In genomic region chr13:30004204-30004603, GRCh38 we compare ENCODE assay signal across 22 cellular contexts.
A peak's percentile ranks its signal among the peaks of the same experiment; 100 is the strongest.
DNase-seq lines count a peak whose midpoint lies in the region; ATAC-seq and TF ChIP-seq lines count a peak whose summit lies in the region.
"Had no signal": no experiment of that assay in that cellular context is flagged by ENCODE, and none has a peak within 500 bp of the region (broad histone marks: within the 10 kb centered on the region; RNA-seq: fewer than 3 reads in every experiment).

No MANE protein-coding gene starts in this region.

- TF ChIP-seq CTCF in HL-60 (IDR thresholded peaks at IDR 0.05; ENCODE audit: insufficient read depth, low read length) (no peak), WTC11 (IDR thresholded peaks at IDR 0.05) (no peak)

- DNase-seq in T-helper 1 cell, result no peak
- peak; percentile 54 to 90 for DNase-seq in HL-60 (ENCODE audit: low read depth in 1 of 2, low spot score in 1 of 2)
- DNase-seq in SKM-1 treated with dmso at 0.1 percent for 144 hours (lab: John Stamatoyannopoulos, UW; ENCODE audit: unreplicated experiment), result peak; percentile 75
- DNase-seq in mesenchymal stem cell, result no peak
- no peak for DNase-seq in WTC11 (ENCODE audit: low spot score)
- DNase-seq in NCI-H510A (lab: John Stamatoyannopoulos, UW), result no peak
- DNase-seq: 8988T; anterior cingulate cortex; CD4-positive, alpha-beta T cell; DMS79 treated with DMSO at 0.1 percent for 48 hours; foreskin keratinocyte; MM.1S; NCI-H2107; NCI-H69; right cardiac atrium; stimulated activated naive CD8-positive, alpha-beta T cell treated with anti-CD3 and anti-CD28 coated beads, Interleukin-15, amount 100 ng/mL, for 72 hours; WERI-Rb-1 had no signal

- H3K4me1 Mint-ChIP-seq in T-helper 1 cell treated with Interleukin-12 subunit alpha and Interleukin-12 subunit beta and Interleukin-4 antibody, amounts not matched to agents 30 μg/mL and 1 μg/mL, for 36 hours (ENCODE audit: low read depth), result peaks cover 33% of the 10 kb centered on the region
- peaks cover 4% of the 10 kb centered on the region; the same call in 1 of the 2 replicates for H3K4me1 Mint-ChIP-seq in WTC11

- H2AFZ ChIP-seq in mesenchymal stem cell (ENCODE audit: low read depth, low read length), result peak overlapping the region; percentile 7

- H3K27ac ChIP-seq in HL-60 (replicated peaks) (peak overlapping the region; percentile 32), mesenchymal stem cell (ENCODE audit: low read length, poor library complexity, severe bottlenecking) (no peak overlapping the region)
- H3K27ac ChIP-seq: foreskin keratinocyte, WERI-Rb-1 had no signal

- H3K4me2 ChIP-seq in mesenchymal stem cell (ENCODE audit: low read length, poor library complexity, severe bottlenecking), result no peak overlapping the region

- H3K14ac ChIP-seq in mesenchymal stem cell (ENCODE audit: low read length in 2 of 2), result peak overlapping the region in 1 of 2 experiments; percentile 38

- no peaks in the 10 kb centered on the region for H3K36me3 ChIP-seq in mesenchymal stem cell (ENCODE audit: control insufficient read depth in 1 of 2, insufficient read depth in 2 of 2, low read depth in 1 of 2, low read length in 2 of 2)
- H3K36me3 ChIP-seq: WERI-Rb-1 had no signal

- no peak overlapping the region for H3K4ac ChIP-seq in mesenchymal stem cell (ENCODE audit: low read depth in 1 of 2, low read length in 2 of 2)

- H3K27ac Mint-ChIP-seq in T-helper 1 cell treated with Interleukin-12 subunit alpha and Interleukin-12 subunit beta and Interleukin-4 antibody, amounts not matched to agents 30 μg/mL and 1 μg/mL, for 36 hours, result peak overlapping the region; percentile 0
- H3K27ac Mint-ChIP-seq in WTC11, result no peak overlapping the region; the same call in 1 of the 2 replicates
- H3K27ac Mint-ChIP-seq: activated T-helper 2 cell treated with anti-CD3 and anti-CD28 coated beads, Interferon-gamma antibody, Interleukin-2, Interleukin-4, amounts not matched to agents 10 μg/mL and 5 μg/mL and 100 μg/mL, durations not matched to agents 14 hours and 24 hours and 36 hours; CD4-positive, alpha-beta T cell had no signal

- H2BK15ac ChIP-seq in mesenchymal stem cell (ENCODE audit: low read depth, poor library complexity, severe bottlenecking), result no peak overlapping the region

- CTCF ChIA-PET in WTC11 (lab: Charles Lee), result interaction anchor here (1.3 kb wide), 1 partner anchor 14 kb away, joined by 4 read pairs; no protein-coding TSS in a partner anchor

- no peaks in the 10 kb centered on the region for H3K36me3 Mint-ChIP-seq in T-helper 1 cell treated with Interleukin-12 subunit alpha and Interleukin-12 subunit beta and Interleukin-4 antibody, amounts not matched to agents 30 μg/mL and 1 μg/mL, for 36 hours (ENCODE audit: low read depth)
- no peaks in the 10 kb centered on the region for H3K36me3 Mint-ChIP-seq in WTC11

- peaks cover 15% of the 10 kb centered on the region for H3K27me3 Mint-ChIP-seq in T-helper 1 cell treated with Interleukin-12 subunit alpha and Interleukin-12 subunit beta and Interleukin-4 antibody, amounts not matched to agents 30 μg/mL and 1 μg/mL, for 36 hours (ENCODE audit: low read depth)
- H3K27me3 Mint-ChIP-seq in WTC11 (ENCODE audit: low read depth), result no peaks in the 10 kb centered on the region; the same call in 1 of the 2 replicates
- H3K27me3 Mint-ChIP-seq: CD4-positive, alpha-beta T cell; stimulated activated naive CD8-positive, alpha-beta T cell treated with anti-CD3 and anti-CD28 coated beads, Interleukin-15, amount 100 ng/mL, for 72 hours had no signal

- H3K79me1 ChIP-seq in mesenchymal stem cell (replicated peaks; ENCODE audit: low read length, poor library complexity, severe bottlenecking), result no peaks in the 10 kb centered on the region

- H4K8ac ChIP-seq in mesenchymal stem cell (ENCODE audit: low read length), result no peak overlapping the region

- no peak overlapping the region for H3K4me3 Mint-ChIP-seq in T-helper 1 cell treated with Interleukin-12 subunit alpha and Interleukin-12 subunit beta and Interleukin-4 antibody, amounts not matched to agents 30 μg/mL and 1 μg/mL, for 36 hours
- no peak overlapping the region for H3K4me3 Mint-ChIP-seq in WTC11
- H3K4me3 Mint-ChIP-seq: CD4-positive, alpha-beta T cell; stimulated activated naive CD8-positive, alpha-beta T cell treated with anti-CD3 and anti-CD28 coated beads, Interleukin-15, amount 100 ng/mL, for 72 hours had no signal

- no peak overlapping the region for H2BK120ac ChIP-seq in mesenchymal stem cell (ENCODE audit: low read depth, low read length)

- no peak overlapping the region for H3K4me3 ChIP-seq in HL-60 (replicated peaks; ENCODE audit: insufficient read depth, low read length)
- H3K4me3 ChIP-seq in mesenchymal stem cell (ENCODE audit: insufficient read depth in 1 of 2, low read depth in 1 of 2, low read length in 2 of 2), result no peak overlapping the region

- no peak overlapping the region for H2AK5ac ChIP-seq in mesenchymal stem cell (ENCODE audit: low read length, severe bottlenecking)

- H4K91ac ChIP-seq in mesenchymal stem cell (ENCODE audit: low read length), result no peak overlapping the region

- ATAC-seq in WTC11 (no peak), GM19397 (IDR thresholded peaks at IDR 0.05; ENCODE audit: unreplicated experiment) (no peak)
- ATAC-seq: foreskin keratinocyte; Panc1; right cardiac atrium; SK-N-SH treated with all-trans-retinoic acid at 6 μM for 48 hours; stimulated activated naive CD8-positive, alpha-beta T cell treated with anti-CD3 and anti-CD28 coated beads, Interleukin-15, amount 100 ng/mL, for 72 hours had no signal

- H3K4me1 ChIP-seq in mesenchymal stem cell (ENCODE audit: control insufficient read depth, insufficient read depth, low read depth, low read length), result no peaks in the 10 kb centered on the region

- H3K9me3 Mint-ChIP-seq in T-helper 1 cell treated with Interleukin-12 subunit alpha and Interleukin-12 subunit beta and Interleukin-4 antibody, amounts not matched to agents 30 μg/mL and 1 μg/mL, for 36 hours, result no peaks in the 10 kb centered on the region
- H3K9me3 Mint-ChIP-seq in WTC11, result no peaks in the 10 kb centered on the region
- H3K9me3 Mint-ChIP-seq: activated T-helper 2 cell treated with anti-CD3 and anti-CD28 coated beads, Interferon-gamma antibody, Interleukin-2, Interleukin-4, amounts not matched to agents 10 μg/mL and 5 μg/mL and 100 μg/mL, durations not matched to agents 14 hours and 24 hours and 36 hours; CD4-positive, alpha-beta T cell; stimulated activated naive CD8-positive, alpha-beta T cell treated with anti-CD3 and anti-CD28 coated beads, Interleukin-15, amount 100 ng/mL, for 72 hours had no signal

- H3K9ac ChIP-seq in mesenchymal stem cell (ENCODE audit: low read length), result no peak overlapping the region

- no peak overlapping the region for H2BK12ac ChIP-seq in mesenchymal stem cell (ENCODE audit: low read length in 2 of 2)

- H3K27me3 ChIP-seq in HL-60 (ENCODE audit: insufficient read depth, poor library complexity, severe bottlenecking), result no peaks in the 10 kb centered on the region
- peaks cover 0 to 5% of the 10 kb centered on the region in 2 experiments for H3K27me3 ChIP-seq in mesenchymal stem cell (ENCODE audit: control insufficient read depth in 1 of 2, insufficient read depth in 1 of 2, low read length in 2 of 2)
- H3K27me3 ChIP-seq: foreskin keratinocyte had no signal

- POLR2A ChIA-PET in WTC11 (lab: Charles Lee), result no interaction called here

- peak overlapping the region in 1 of 2 experiments; percentile 63 for H3K18ac ChIP-seq in mesenchymal stem cell (ENCODE audit: low read depth in 1 of 2, low read length in 2 of 2)

- no peak overlapping the region for H2BK5ac ChIP-seq in mesenchymal stem cell (ENCODE audit: low read depth, low read length, poor library complexity, severe bottlenecking)

- no peak overlapping the region for H3K23ac ChIP-seq in mesenchymal stem cell (ENCODE audit: low read length in 2 of 2)

- no peaks in the 10 kb centered on the region for H3K9me3 ChIP-seq in mesenchymal stem cell (ENCODE audit: control insufficient read depth, low read length)

TF ChIP-seq in WTC11, 78 proteins besides CTCF, POLR2A, EP300 and RAD21:
- no peak for TF ChIP-seq FOXP1 (CRISPR knock-in tag; IDR thresholded peaks at IDR 0.05; ENCODE audit: borderline replicate concordance)

Comparison
In these comparisons a context has a peak if more than half of its experiments do, and no peak if none do; other contexts are left out.
1. DNase-seq: peak in HL-60 (2 of 2) and SKM-1 treated with dmso at 0.1 percent for 144 hours (single experiment); none in T-helper 1 cell (0 of 5), mesenchymal stem cell (single experiment), WTC11 (single experiment) and NCI-H510A (single experiment).